20 cellular contexts compared by ENCODE assay signal in genomic region chr6:90536516-90536915, GRCh38. TPM values are rescaled to one million over a fixed set of nuclear protein-coding genes. Genes with fewer than 3 reads are reported as not detected.
A peak's percentile ranks its signal among the peaks of the same experiment; 100 is the strongest.
DNase-seq lines count a peak whose midpoint lies in the region; ATAC-seq and TF ChIP-seq lines count a peak whose summit lies in the region.
"Had no signal": no experiment of that assay in that cellular context is flagged by ENCODE, and none has a peak within 500 bp of the region (broad histone marks: within the 10 kb centered on the region; RNA-seq: fewer than 3 reads in every experiment).

No MANE protein-coding gene starts in this region.

- TF ChIP-seq CTCF in osteoblast (IDR thresholded peaks at IDR 0.05; ENCODE audit: extremely low read depth, low read depth, low read length): no peak

- H4K20me1 ChIP-seq in osteoblast (ENCODE audit: insufficient read depth, low read length): no peaks in the 10 kb centered on the region

- H3K4me2 ChIP-seq in osteoblast (ENCODE audit: insufficient read depth, low read length): no peak overlapping the region

- H3K9me3 ChIP-seq in osteoblast (ENCODE audit: low read depth, low read length): no peaks in the 10 kb centered on the region
- H3K9me3 ChIP-seq: MG63 had no signal

- peak overlapping the region; percentile 54 for H3K27ac Mint-ChIP-seq in activated T-cell treated with anti-CD3 and anti-CD28 coated beads, Interleukin-2, amount 50 U/mL, for 72 hours
- H3K27ac Mint-ChIP-seq in activated T-cell treated with anti-CD3 and anti-CD28 coated beads, Interleukin-2, amount 50 U/mL, for 24 hours: no peak overlapping the region

- H3K4me3 Mint-ChIP-seq in activated T-cell treated with anti-CD3 and anti-CD28 coated beads, Interleukin-2, amount 50 U/mL, for 72 hours: no peak overlapping the region
- H3K4me3 Mint-ChIP-seq in activated T-cell treated with anti-CD3 and anti-CD28 coated beads, Interleukin-2, amount 50 U/mL, for 24 hours: no peak overlapping the region

- H3K36me3 Mint-ChIP-seq in activated T-cell treated with anti-CD3 and anti-CD28 coated beads, Interleukin-2, amount 50 U/mL, for 72 hours (ENCODE audit: insufficient read depth in 2 of 2): no peaks in the 10 kb centered on the region
- peaks cover 57% of the 10 kb centered on the region for H3K36me3 Mint-ChIP-seq in activated T-cell treated with anti-CD3 and anti-CD28 coated beads, Interleukin-2, amount 50 U/mL, for 24 hours (ENCODE audit: low read depth)

- H2AFZ ChIP-seq in osteoblast (ENCODE audit: low read length): no peak overlapping the region

- peaks cover 48% of the 10 kb centered on the region for H3K36me3 ChIP-seq in osteoblast (ENCODE audit: insufficient read depth, low read length)
- H3K36me3 ChIP-seq: MG63 had no signal

- peak overlapping the region; percentile 35 for H3K27ac ChIP-seq in osteoblast (ENCODE audit: low read depth, low read length)
- H3K27ac ChIP-seq: HL-60 had no signal

- intact Hi-C loops in sciatic nerve (cut with DNase I): no loop called here

- H3K9me3 Mint-ChIP-seq in activated T-cell treated with anti-CD3 and anti-CD28 coated beads, Interleukin-2, amount 50 U/mL, for 72 hours: no peaks in the 10 kb centered on the region
- no peaks in the 10 kb centered on the region for H3K9me3 Mint-ChIP-seq in activated T-cell treated with anti-CD3 and anti-CD28 coated beads, Interleukin-2, amount 50 U/mL, for 24 hours

- no peak for DNase-seq in activated T-cell treated with anti-CD3 and anti-CD28 coated beads, Interleukin-2, amount 50 U/mL, for 72 hours
- DNase-seq in activated T-cell treated with anti-CD3 and anti-CD28 coated beads, Interleukin-2, amount 50 U/mL, for 24 hours: no peak
- peak; percentile 73 for DNase-seq in Jurkat, Clone E6-1 (ENCODE audit: low read depth, low spot score)
- DNase-seq in left kidney (ENCODE audit: low read depth, low spot score): peak; percentile 4
- DNase-seq in osteoblast (ENCODE audit: insufficient read length, low spot score, missing footprints): no peak
- DNase-seq in sciatic nerve (ENCODE audit: low spot score): no peak
- DNase-seq: 8988T, DMS79 treated with DMSO at 0.1 percent for 48 hours, Karpas-422, MG63, NCI-H1092, NCI-H146, NCI-H2081, NCI-H510A, NCI-H774, OCI-M1, Right ventricle myocardium superior had no signal

- no peaks in the 10 kb centered on the region for H3K27me3 ChIP-seq in osteoblast (ENCODE audit: insufficient read depth, low read length)
- H3K27me3 ChIP-seq: MG63 had no signal

- H3K4me1 ChIP-seq in osteoblast (ENCODE audit: insufficient read depth, low read length): peaks cover 21% of the 10 kb centered on the region

- H3K4me1 Mint-ChIP-seq in activated T-cell treated with anti-CD3 and anti-CD28 coated beads, Interleukin-2, amount 50 U/mL, for 72 hours (ENCODE audit: low read depth): no peaks in the 10 kb centered on the region
- peaks cover 12% of the 10 kb centered on the region for H3K4me1 Mint-ChIP-seq in activated T-cell treated with anti-CD3 and anti-CD28 coated beads, Interleukin-2, amount 50 U/mL, for 24 hours (ENCODE audit: low read depth)

- H3K27me3 Mint-ChIP-seq in activated T-cell treated with anti-CD3 and anti-CD28 coated beads, Interleukin-2, amount 50 U/mL, for 72 hours (ENCODE audit: low read depth): no peaks in the 10 kb centered on the region
- H3K27me3 Mint-ChIP-seq in activated T-cell treated with anti-CD3 and anti-CD28 coated beads, Interleukin-2, amount 50 U/mL, for 24 hours: no peaks in the 10 kb centered on the region

- no peak for ATAC-seq in activated T-cell treated with anti-CD3 and anti-CD28 coated beads, Interleukin-2, amount 50 U/mL, for 72 hours (replicated peaks in 1 of 2)
- ATAC-seq in GM19455 (IDR thresholded peaks at IDR 0.05; ENCODE audit: unreplicated experiment): no peak
- no peak for ATAC-seq in GM21526 (IDR thresholded peaks at IDR 0.05; ENCODE audit: low FRiP score, unreplicated experiment)
- ATAC-seq in sciatic nerve: no peak

- no peak overlapping the region for H3K4me3 ChIP-seq in Jurkat, Clone E6-1 (ENCODE audit: low read length)
- H3K4me3 ChIP-seq in osteoblast (ENCODE audit: insufficient read depth, low read length): no peak overlapping the region
- H3K4me3 ChIP-seq: MG63 had no signal

- H3K79me2 ChIP-seq in osteoblast (ENCODE audit: insufficient read depth, low read length): peaks cover 2% of the 10 kb centered on the region

RNA-seq across cellular contexts. Expression of gene MAP3K7, which starts 50.4 kb away (rescaled TPM):
- 10 to 100 TPM; 25.3 to 26.3 TPM for total RNA-seq in activated T-cell treated with anti-CD3 and anti-CD28 coated beads, Interleukin-2, amount 50 U/mL, for 72 hours
- 29.6 TPM for polyA plus RNA-seq in Jurkat, Clone E6-1 (2012; ENCODE audit: insufficient read depth, insufficient read length)
- 38.4 and 39.2 TPM in 2 replicates for total RNA-seq in osteoblast
- 32.5 TPM for total RNA-seq in sciatic nerve

Comparison
In these comparisons a context has a peak if more than half of its experiments do, and no peak if none do; other contexts are left out.
1. DNase-seq: peak in Jurkat, Clone E6-1 (single experiment) and left kidney (single experiment); none in activated T-cell treated with anti-CD3 and anti-CD28 coated beads, Interleukin-2, amount 50 U/mL, for 72 hours (0 of 2), activated T-cell treated with anti-CD3 and anti-CD28 coated beads, Interleukin-2, amount 50 U/mL, for 24 hours (single experiment), osteoblast (single experiment) and sciatic nerve (single experiment).